21 cellular contexts compared by ENCODE assay signal in genomic region chr19:58550362-58551122, GRCh38. TPM values are rescaled to one million over a fixed set of nuclear protein-coding genes. Genes with fewer than 3 reads are reported as not detected.
DNase-seq lines count a peak whose midpoint lies in the region; ATAC-seq and TF ChIP-seq lines count a peak whose summit lies in the region.
"Had no signal": no experiment of that assay in that cellular context is flagged by ENCODE, and none has a peak within 500 bp of the region (broad histone marks: within the 10 kb centered on the region; RNA-seq: fewer than 3 reads in every experiment).

No MANE protein-coding gene starts in this region.

- no peak for TF ChIP-seq CTCF in CD4-positive, alpha-beta T cell (IDR thresholded peaks at IDR 0.05)
- TF ChIP-seq CTCF in body of pancreas (IDR thresholded peaks at IDR 0.05), result no peak

- intact Hi-C loops in CD4-positive, alpha-beta T cell (cut with DNase I, micrococcal nuclease), result no loop called here
- intact Hi-C loops in body of pancreas (cut with DNase I), result no loop called here

- ATAC-seq in CD4-positive, alpha-beta T cell (ENCODE audit: poor library complexity), result no peak
- ATAC-seq in body of pancreas, result no peak
- ATAC-seq: Panc1 had no signal

- H3K36me3 ChIP-seq in body of pancreas (replicated peaks in 1 of 2; ENCODE audit: insufficient read depth in 1 of 2, low read depth in 2 of 2), result peaks cover 12 to 43% of the 10 kb centered on the region in 2 donors

- peaks cover 96% of the 10 kb centered on the region for H3K36me3 Mint-ChIP-seq in CD4-positive, alpha-beta T cell (ENCODE audit: low read depth)
- peaks cover 17 to 38% (median 19%) of the 10 kb centered on the region in 3 donors for H3K36me3 Mint-ChIP-seq in immature natural killer cell

- POLR2A ChIA-PET in CD4-positive, alpha-beta T cell (lab: Charles Lee), result interaction anchor here (1.4 kb wide), 1 partner anchor 12 kb away, joined by 4 read pairs; no protein-coding TSS in a partner anchor

- no peaks in the 10 kb centered on the region for H3K9me3 Mint-ChIP-seq in CD4-positive, alpha-beta T cell
- H3K9me3 Mint-ChIP-seq in immature natural killer cell, result no peaks in the 10 kb centered on the region
- H3K9me3 Mint-ChIP-seq: naive B cell had no signal

- DNase-seq in CD4-positive, alpha-beta T cell, result no peak
- no peak for DNase-seq in immature natural killer cell
- DNase-seq in NCI-H187 (lab: John Stamatoyannopoulos, UW), result no peak
- DNase-seq in body of pancreas, result no peak
- DNase-seq: activated gamma-delta T cell; AML-193; amygdala; caudate nucleus; effector CD8-positive, alpha-beta T cell; IMR-90; MM.1S; naive B cell; NCI-H187 treated with DMSO at 0.1 percent for 48 hours; NCI-H345; T-helper 9 cell; upper lobe of left lung had no signal

- H3K27ac ChIP-seq in CD4-positive, alpha-beta T cell (ENCODE audit: low read depth, low read length), result no peak overlapping the region
- no peak overlapping the region for H3K27ac ChIP-seq in body of pancreas
- H3K27ac ChIP-seq: HL-60, prostate gland, SK-N-MC, upper lobe of left lung had no signal

- 83 to 85% methylated on average over 11 to 13 of the region's 13 CpGs for WGBS in body of pancreas, 2 donors

- no peaks in the 10 kb centered on the region for H3K9me3 ChIP-seq in CD4-positive, alpha-beta T cell (ENCODE audit: control insufficient read depth, low read length)
- H3K9me3 ChIP-seq in body of pancreas, result no peaks in the 10 kb centered on the region
- H3K9me3 ChIP-seq: prostate gland, upper lobe of left lung had no signal

- peaks cover 35% of the 10 kb centered on the region for H3K4me1 ChIP-seq in body of pancreas

- peak overlapping the region; percentile 3 for H3K4me3 Mint-ChIP-seq in CD4-positive, alpha-beta T cell
- no peak overlapping the region for H3K4me3 Mint-ChIP-seq in immature natural killer cell

- H3K27ac Mint-ChIP-seq in CD4-positive, alpha-beta T cell, result peak overlapping the region; percentile 12
- peak overlapping the region in 4 of 6 donors; percentile 50 to 74 (median 60) for H3K27ac Mint-ChIP-seq in immature natural killer cell

- no peaks in the 10 kb centered on the region for H3K27me3 ChIP-seq in CD4-positive, alpha-beta T cell (ENCODE audit: control insufficient read depth, insufficient read depth, low read length)
- H3K27me3 ChIP-seq in body of pancreas, result no peaks in the 10 kb centered on the region
- H3K27me3 ChIP-seq: upper lobe of left lung had no signal

- H3K4me3 ChIP-seq in body of pancreas, result no peak overlapping the region
- H3K4me3 ChIP-seq: prostate gland, SK-N-MC, upper lobe of left lung had no signal

- peak; percentile 24 for TF ChIP-seq POLR2A in GM15510 (IDR thresholded peaks at IDR 0.05; ENCODE audit: borderline replicate concordance, extremely low read depth, insufficient read length)
- no peak for TF ChIP-seq POLR2A in body of pancreas (IDR thresholded peaks at IDR 0.05)

- CTCF ChIA-PET in CD4-positive, alpha-beta T cell (lab: Charles Lee), result no interaction called here

- peaks cover 47% of the 10 kb centered on the region for H3K4me1 Mint-ChIP-seq in CD4-positive, alpha-beta T cell (ENCODE audit: low read depth)
- peaks cover 44 to 51% of the 10 kb centered on the region in 2 donors for H3K4me1 Mint-ChIP-seq in immature natural killer cell

- no peaks in the 10 kb centered on the region for H3K27me3 Mint-ChIP-seq in CD4-positive, alpha-beta T cell
- peaks cover 18 to 27% (median 19%) of the 10 kb centered on the region in 3 donors for H3K27me3 Mint-ChIP-seq in immature natural killer cell (ENCODE audit: low read depth in 3 of 3)
- H3K27me3 Mint-ChIP-seq: naive B cell had no signal

RNA-seq across cellular contexts. Expression of gene CHMP2A, which starts 4.4 kb away (rescaled TPM):
- 10 to 100 TPM; 60.5 to 62.4 TPM for total RNA-seq in CD4-positive, alpha-beta T cell
- polyA plus RNA-seq in immature natural killer cell, result 100 to 1,000 TPM; 210 to 265 (median 231) TPM
- 10 to 100 TPM; 22.7 to 66.4 TPM for total RNA-seq in body of pancreas

RNA-seq across cellular contexts. Expression of gene TRIM28, which starts 6.7 kb away (rescaled TPM):
- 100 to 1,000 TPM; 549 to 553 TPM for total RNA-seq in CD4-positive, alpha-beta T cell
- polyA plus RNA-seq in immature natural killer cell, result 10 to 100 TPM; 34.3 to 36.3 (median 35.7) TPM
- total RNA-seq in body of pancreas, result 100 to 1,000 TPM; 244 to 273 TPM

RNA-seq across cellular contexts. Expression of gene UBE2M, which starts 7.9 kb away (rescaled TPM):
- 10 to 100 TPM; 29.0 to 31.0 TPM for total RNA-seq in CD4-positive, alpha-beta T cell
- polyA plus RNA-seq in immature natural killer cell, result 10 to 100 TPM; 10.8 to 18.5 (median 15.5) TPM
- total RNA-seq in body of pancreas, result 10 to 100 TPM; 10.5 to 11.7 TPM

RNA-seq across cellular contexts. Expression of gene MZF1, which starts 22.6 kb away (rescaled TPM):
- 10 to 100 TPM; 21.0 to 21.1 TPM for total RNA-seq in CD4-positive, alpha-beta T cell
- polyA plus RNA-seq in immature natural killer cell, result 10 to 100 TPM in 1 of 3 donors, 1 to 10 TPM in 2; 3.2 to 10.4 (median 7.1) TPM
- 10 to 100 TPM; 31.4 to 59.3 TPM for total RNA-seq in body of pancreas

RNA-seq across cellular contexts. Expression of gene ZBTB45, which starts 30.9 kb away (rescaled TPM):
- 1 to 10 TPM; 5.7 to 6.3 TPM for total RNA-seq in CD4-positive, alpha-beta T cell
- polyA plus RNA-seq in immature natural killer cell, result 1 to 10 TPM; 2.8 to 7.2 (median 3.4) TPM
- total RNA-seq in body of pancreas, result 10 to 100 TPM in 1 of 2 donors, 1 to 10 TPM in 1; 9.9 to 12.9 TPM
